12 cellular contexts compared by ENCODE assay signal in genomic region chr11:72172043-72172442, GRCh38. TPM values are rescaled to one million over a fixed set of nuclear protein-coding genes. Genes with fewer than 3 reads are reported as not detected.
DNase-seq lines count a peak whose midpoint lies in the region; ATAC-seq and TF ChIP-seq lines count a peak whose summit lies in the region.
"Not testable (repeated sequence)": the region's sequence is repeated elsewhere in the genome, so short reads cannot be mapped to it uniquely, and the experiment has no call there.
"Had no signal": no experiment of that assay in that cellular context is flagged by ENCODE, and none has a peak within 500 bp of the region (broad histone marks: within the 10 kb centered on the region; RNA-seq: fewer than 3 reads in every experiment).

No MANE protein-coding gene starts in this region.

- H3K56ac ChIP-seq in IMR-90 (ENCODE audit: extremely low read depth, insufficient read depth, low read length), result not testable (repeated sequence)

- WGBS in IMR-90 (ENCODE audit: extremely low coverage in 2 of 2, insufficient read length in 1 of 2), 2 experiments, result no CpG with 5 or more reads among the region's 4 CpGs
- WGBS in neuronal stem cell (ENCODE audit: extremely low coverage in 2 of 2, insufficient read length in 2 of 2, insufficient replicate concordance in 1 of 2), 2 donors, result no CpG with 5 or more reads among the region's 4 CpGs

- H2BK5ac ChIP-seq in IMR-90 (ENCODE audit: low read depth, low read length, poor library complexity, severe bottlenecking), result not testable (repeated sequence)
- peak overlapping the region; percentile 24 for H2BK5ac ChIP-seq in neuronal stem cell (ENCODE audit: low read length)

- H2BK20ac ChIP-seq in IMR-90 (ENCODE audit: low read depth, low read length), result not testable (repeated sequence)

- peak overlapping the region; percentile 21 for H2AFZ ChIP-seq in IMR-90 (replicated peaks; ENCODE audit: low read length, poor library complexity)
- H2AFZ ChIP-seq in neuronal stem cell (ENCODE audit: low read length), result not testable (repeated sequence)

- H3K4ac ChIP-seq in IMR-90 (ENCODE audit: low read depth, low read length); neuronal stem cell (ENCODE audit: low read length): not testable (repeated sequence)

- H4K8ac ChIP-seq in IMR-90 (ENCODE audit: low read depth in 2 of 2, low read length in 2 of 2); neuronal stem cell (ENCODE audit: low read depth, low read length): not testable (repeated sequence)

- not testable (repeated sequence) for H3K4me2 ChIP-seq in IMR-90 (ENCODE audit: low read depth, low read length); neuronal stem cell (ENCODE audit: insufficient read depth, low read length, poor library complexity, severe bottlenecking)

- H2AK9ac ChIP-seq in IMR-90 (replicated peaks; ENCODE audit: low read depth, low read length, poor library complexity), result not testable (repeated sequence)

- not testable (repeated sequence) for H4K91ac ChIP-seq in IMR-90 (ENCODE audit: insufficient read depth, low read depth, low read length); neuronal stem cell (ENCODE audit: low read depth, low read length, poor library complexity)

- H3K9ac ChIP-seq in IMR-90 (ENCODE audit: low read depth, low read length), result not testable (repeated sequence)
- peak overlapping the region; percentile 4 for H3K9ac ChIP-seq in neuronal stem cell (ENCODE audit: low read depth, low read length, poor library complexity)

- H3K27me3 ChIP-seq in IMR-90 (ENCODE audit: control insufficient read depth, insufficient read depth, low read length); left lung: not testable (repeated sequence)
- peaks cover 0 to 24% (median 0%) of the 10 kb centered on the region in 3 experiments for H3K27me3 ChIP-seq in neuronal stem cell (ENCODE audit: control insufficient read depth in 3 of 3, insufficient read depth in 3 of 3, low read depth in 1 of 3, low read length in 3 of 3)

- not testable (repeated sequence) for TF ChIP-seq CTCF in IMR-90 (conservative IDR thresholded peaks at IDR 0.05; ENCODE audit: low read depth, low read length); left lung (IDR thresholded peaks at IDR 0.05)

- H2BK15ac ChIP-seq in IMR-90 (ENCODE audit: low read depth, low read length); neuronal stem cell (ENCODE audit: low read length): not testable (repeated sequence)

- H2BK12ac ChIP-seq in neuronal stem cell (ENCODE audit: low read length), result not testable (repeated sequence)

- H3K27ac ChIP-seq in IMR-90 (ENCODE audit: insufficient read depth, low read length); left lung; neuronal stem cell (replicated peaks; ENCODE audit: low read length): not testable (repeated sequence)

- H4K5ac ChIP-seq in IMR-90 (ENCODE audit: low read depth, low read length), result not testable (repeated sequence)

- peak; percentile 38 for DNase-seq in CD1c-positive myeloid dendritic cell (ENCODE audit: extremely low spot score)
- DNase-seq in IMR-90; left lung; neuronal stem cell (ENCODE audit: low spot score): not testable (repeated sequence)

- not testable (repeated sequence) for H3K9me3 Mint-ChIP-seq in dendritic cell treated with granulocyte-macrophage colony-stimulating factor and Interleukin-4, amounts not matched to agents 40 ng/mL and 50 ng/mL, for 4 days; stimulated activated memory B cell treated with anti-CD40 and anti-IgM and Interleukin-4, amounts not matched to agents 10 μg/mL and 1 μg/mL and 100 μg/mL, for 72 hours

- not testable (repeated sequence) for TF ChIP-seq RAD21 in IMR-90 (IDR thresholded peaks at IDR 0.05; ENCODE audit: low read length)

- dilution Hi-C loops in IMR-90 (cut with HindIII; ENCODE audit: low sequenced_read_pairs, unreplicated experiment), result not testable (repeated sequence)

- H3K4me3 ChIP-seq in IMR-90 (ENCODE audit: insufficient read depth, low read depth, low read length); left lung; neuronal stem cell (ENCODE audit: low read length in 2 of 2): not testable (repeated sequence)

- not testable (repeated sequence) for H3K36me3 Mint-ChIP-seq in dendritic cell treated with granulocyte-macrophage colony-stimulating factor and Interleukin-4, amounts not matched to agents 40 ng/mL and 50 ng/mL, for 4 days (ENCODE audit: low read depth); stimulated activated memory B cell treated with anti-CD40 and anti-IgM and Interleukin-4, amounts not matched to agents 10 μg/mL and 1 μg/mL and 100 μg/mL, for 72 hours

- not testable (repeated sequence) for H4K20me1 ChIP-seq in IMR-90 (ENCODE audit: insufficient read depth, low read length)

- H3K4me1 Mint-ChIP-seq in dendritic cell treated with granulocyte-macrophage colony-stimulating factor and Interleukin-4, amounts not matched to agents 40 ng/mL and 50 ng/mL, for 4 days (ENCODE audit: low read depth), result peaks cover 22% of the 10 kb centered on the region
- H3K4me1 Mint-ChIP-seq in stimulated activated memory B cell treated with anti-CD40 and anti-IgM and Interleukin-4, amounts not matched to agents 10 μg/mL and 1 μg/mL and 100 μg/mL, for 72 hours, result not testable (repeated sequence)

- POLR2A ChIA-PET in IMR-90 (lab: Charles Lee; ENCODE audit: unreplicated experiment), result not testable (repeated sequence)

- not testable (repeated sequence) for BruUV-seq in IMR-90 (replicated peaks; lab: Mats Ljungman, UMichigan)

- peak overlapping the region; percentile 15 for H3K27ac Mint-ChIP-seq in dendritic cell treated with granulocyte-macrophage colony-stimulating factor and Interleukin-4, amounts not matched to agents 40 ng/mL and 50 ng/mL, for 4 days
- not testable (repeated sequence) for H3K27ac Mint-ChIP-seq in stimulated activated memory B cell treated with anti-CD40 and anti-IgM and Interleukin-4, amounts not matched to agents 10 μg/mL and 1 μg/mL and 100 μg/mL, for 72 hours

- not testable (repeated sequence) for H3K4me1 ChIP-seq in IMR-90 (ENCODE audit: control insufficient read depth, insufficient read depth, low read length); left lung; neuronal stem cell (ENCODE audit: control insufficient read depth in 2 of 2, insufficient read depth in 1 of 2, low read depth in 1 of 2, low read length in 2 of 2)

- not testable (repeated sequence) for H3K9me3 ChIP-seq in IMR-90 (ENCODE audit: control insufficient read depth, insufficient read depth, low read length); left lung; neuronal stem cell (replicated peaks in 1 of 2; ENCODE audit: control insufficient read depth in 2 of 2, insufficient read depth in 1 of 2, low read depth in 1 of 2, low read length in 2 of 2)

- not testable (repeated sequence) for TF ChIP-seq POLR2A in IMR-90 (IDR thresholded peaks at IDR 0.05; ENCODE audit: low read depth, low read length)

- not testable (repeated sequence) for H3K36me3 ChIP-seq in IMR-90 (ENCODE audit: control insufficient read depth, insufficient read depth, low read length); left lung; neuronal stem cell (replicated peaks in 1 of 2; ENCODE audit: control insufficient read depth in 2 of 2, insufficient read depth in 2 of 2, low read length in 2 of 2)

- CTCF ChIA-PET in IMR-90 (lab: Yijun Ruan, JAX), result interaction anchor here (1.5 kb wide), 1 partner anchor 11 kb away, joined by 5 read pairs; no protein-coding TSS in a partner anchor

- 0 out of 2 replicates have a peak overlapping the region, but pooled peaks have one; percentile 8 for H2BK120ac ChIP-seq in IMR-90 (ENCODE audit: low read depth, low read length)
- H2BK120ac ChIP-seq in neuronal stem cell (ENCODE audit: low read depth, low read length), result not testable (repeated sequence)

- in situ Hi-C loops in IMR-90 (cut with MboI; ENCODE audit: low sequenced_read_pairs), result not testable (repeated sequence)

- not testable (repeated sequence) for H3K4me3 Mint-ChIP-seq in dendritic cell treated with granulocyte-macrophage colony-stimulating factor and Interleukin-4, amounts not matched to agents 40 ng/mL and 50 ng/mL, for 4 days; stimulated activated memory B cell treated with anti-CD40 and anti-IgM and Interleukin-4, amounts not matched to agents 10 μg/mL and 1 μg/mL and 100 μg/mL, for 72 hours

- peak overlapping the region; percentile 28; the same call in 1 of the 2 replicates for H2AK5ac ChIP-seq in IMR-90 (ENCODE audit: low read depth, low read length)
- not testable (repeated sequence) for H2AK5ac ChIP-seq in neuronal stem cell (ENCODE audit: low read depth, low read length)

- not testable (repeated sequence) for H3K27me3 Mint-ChIP-seq in dendritic cell treated with granulocyte-macrophage colony-stimulating factor and Interleukin-4, amounts not matched to agents 40 ng/mL and 50 ng/mL, for 4 days
- H3K27me3 Mint-ChIP-seq in stimulated activated memory B cell treated with anti-CD40 and anti-IgM and Interleukin-4, amounts not matched to agents 10 μg/mL and 1 μg/mL and 100 μg/mL, for 72 hours, result peaks cover 27% of the 10 kb centered on the region

- not testable (repeated sequence) for H3K79me1 ChIP-seq in IMR-90 (ENCODE audit: low read depth in 1 of 2, low read length in 2 of 2); neuronal stem cell (ENCODE audit: low read depth, low read length)

- intact Hi-C loops in IMR-90 (cut with micrococcal nuclease); dendritic cell treated with granulocyte-macrophage colony-stimulating factor and Interleukin-4, amounts not matched to agents 40 ng/mL and 50 ng/mL, for 4 days (cut with micrococcal nuclease); left lung (cut with DNase I): not testable (repeated sequence)

- not testable (repeated sequence) for H3K14ac ChIP-seq in IMR-90 (replicated peaks; ENCODE audit: low read depth, low read length); neuronal stem cell (ENCODE audit: low read length)

- not testable (repeated sequence) for H3K23ac ChIP-seq in IMR-90 (ENCODE audit: low read depth, low read length); neuronal stem cell (ENCODE audit: low read depth, low read length, poor library complexity)

- not testable (repeated sequence) for ATAC-seq in IMR-90 (ENCODE audit: low read depth)
- ATAC-seq in left lung, result peak; percentile 44
- peak; percentile 8 for ATAC-seq in stimulated activated memory B cell treated with anti-CD40 and anti-IgM and Interleukin-4, amounts not matched to agents 10 μg/mL and 1 μg/mL and 100 μg/mL, for 72 hours

- H3K9me1 ChIP-seq in IMR-90 (ENCODE audit: insufficient read depth, low read length), result not testable (repeated sequence)

- not testable (repeated sequence) for H3K18ac ChIP-seq in IMR-90 (ENCODE audit: low read depth, low read length); neuronal stem cell (ENCODE audit: low read length)

RNA-seq across cellular contexts. Expression of gene FOLR1, which starts 19.9 kb away (rescaled TPM):
- total RNA-seq in IMR-90 (2012; rRNA removed) (not detected in 2 replicates), left lung (100 to 1,000 TPM in 1 of 2 donors, 10 to 100 TPM in 1; 80.8 to 409 TPM)
- 0.24 and 0.29 TPM in 2 replicates for polyA plus RNA-seq in IMR-90 (2012; rRNA removed)
- 0.25 TPM in 1 of 2 replicates, not detected in the other for polyA plus RNA-seq in IMR-90 (2012; cell fraction: cytosol; rRNA removed)
- polyA plus RNA-seq in IMR-90 (2012; cell fraction: nucleus; rRNA removed; ENCODE audit: low replicate concordance), result 0.08 TPM in 1 of 2 replicates, not detected in the other
- 10.5 TPM for polyA plus RNA-seq in neuronal stem cell (2013, experiment 1 of 2)
- polyA plus RNA-seq in neuronal stem cell (2013, experiment 2 of 2), result 11.0 TPM
- total RNA-seq: CD4-positive, alpha-beta memory T cell; GM23338; HT1080 had no signal
- polyA plus RNA-seq: CD4-positive, alpha-beta memory T cell had no signal

RNA-seq across cellular contexts. Expression of gene FOLR3, which starts 36.5 kb away (rescaled TPM):
- total RNA-seq in IMR-90 (2012; rRNA removed), result 0.36 TPM in 1 of 2 replicates, not detected in the other
- polyA plus RNA-seq in IMR-90 (2012; rRNA removed), result 0.27 and 0.29 TPM in 2 replicates
- polyA plus RNA-seq in IMR-90 (2012; cell fraction: cytosol; rRNA removed), result 0.54 and 0.55 TPM in 2 replicates
- 0.16 and 0.76 TPM in 2 replicates for polyA plus RNA-seq in IMR-90 (2012; cell fraction: nucleus; rRNA removed; ENCODE audit: low replicate concordance)
- 10 to 100 TPM in 1 of 2 donors, under 1 TPM in 1; 0.32 to 15.6 TPM for total RNA-seq in left lung
- polyA plus RNA-seq in neuronal stem cell (2013, experiment 1 of 2), result not detected
- polyA plus RNA-seq in neuronal stem cell (2013, experiment 2 of 2), result not detected
- total RNA-seq: Calu3; CD4-positive, alpha-beta memory T cell; GM23338 had no signal
- polyA plus RNA-seq: A549; CD4-positive, alpha-beta memory T cell; GM23338 had no signal

RNA-seq across cellular contexts. Expression of gene FOLR2, which starts 44.6 kb away (rescaled TPM):
- total RNA-seq in IMR-90 (2012; rRNA removed), result not detected in 2 replicates
- not detected in 2 replicates for polyA plus RNA-seq in IMR-90 (2012; rRNA removed)
- not detected in 2 replicates for polyA plus RNA-seq in IMR-90 (2012; cell fraction: cytosol; rRNA removed)
- not detected in 2 replicates for polyA plus RNA-seq in IMR-90 (2012; cell fraction: nucleus; rRNA removed; ENCODE audit: low replicate concordance)
- 10 to 100 TPM; 20.9 to 50.2 TPM for total RNA-seq in left lung
- not detected for polyA plus RNA-seq in neuronal stem cell (2013, experiment 1 of 2)
- not detected for polyA plus RNA-seq in neuronal stem cell (2013, experiment 2 of 2)
- total RNA-seq: Calu3; CD4-positive, alpha-beta memory T cell; GM23338; HT1080 had no signal
- polyA plus RNA-seq: A549; BJ; CD4-positive, alpha-beta memory T cell; GM23338 had no signal

RNA-seq across cellular contexts. Expression of gene INPPL1, which starts 52.5 kb away (rescaled TPM):
- total RNA-seq in IMR-90 (2012; rRNA removed), result 26.9 and 27.4 TPM in 2 replicates
- polyA plus RNA-seq in IMR-90 (2012; rRNA removed), result 105 and 120 TPM in 2 replicates
- 22.4 and 46.8 TPM in 2 replicates for polyA plus RNA-seq in IMR-90 (2012; cell fraction: cytosol; rRNA removed)
- 826 and 1,150 TPM in 2 replicates for polyA plus RNA-seq in IMR-90 (2012; cell fraction: nucleus; rRNA removed; ENCODE audit: low replicate concordance)
- 100 to 1,000 TPM; 159 to 201 TPM for total RNA-seq in left lung
- 73.7 TPM for polyA plus RNA-seq in neuronal stem cell (2013, experiment 1 of 2)
- polyA plus RNA-seq in neuronal stem cell (2013, experiment 2 of 2), result 71.0 TPM

RNA-seq across cellular contexts. Expression of gene ANAPC15, which starts 59.5 kb away (rescaled TPM):
- total RNA-seq in IMR-90 (2012; rRNA removed) (66.3 and 108 TPM in 2 replicates), left lung (10 to 100 TPM; 27.1 to 29.3 TPM)
- polyA plus RNA-seq in IMR-90 (2012; rRNA removed), result 78.7 and 84.2 TPM in 2 replicates
- polyA plus RNA-seq in IMR-90 (2012; cell fraction: cytosol; rRNA removed), result 46.5 and 88.3 TPM in 2 replicates
- polyA plus RNA-seq in IMR-90 (2012; cell fraction: nucleus; rRNA removed; ENCODE audit: low replicate concordance), result 15.0 and 38.6 TPM in 2 replicates
- 59.7 TPM for polyA plus RNA-seq in neuronal stem cell (2013, experiment 1 of 2)
- polyA plus RNA-seq in neuronal stem cell (2013, experiment 2 of 2), result 57.4 TPM

Comparison
In these comparisons a context has a peak if more than half of its experiments do, and no peak if none do; other contexts are left out.
1. RNA of gene FOLR1, which starts 19.9 kb away (total RNA-seq): 80.8 to 409 TPM in left lung; not detected in IMR-90; every median in the first group is over 10 times any median in the second.
2. RNA of gene FOLR2, which starts 44.6 kb away (total RNA-seq): 20.9 to 50.2 TPM in left lung; not detected in IMR-90; every median in the first group is over 10 times any median in the second.